22 cellular contexts compared by ENCODE assay signal in the genomic region with DNA sequence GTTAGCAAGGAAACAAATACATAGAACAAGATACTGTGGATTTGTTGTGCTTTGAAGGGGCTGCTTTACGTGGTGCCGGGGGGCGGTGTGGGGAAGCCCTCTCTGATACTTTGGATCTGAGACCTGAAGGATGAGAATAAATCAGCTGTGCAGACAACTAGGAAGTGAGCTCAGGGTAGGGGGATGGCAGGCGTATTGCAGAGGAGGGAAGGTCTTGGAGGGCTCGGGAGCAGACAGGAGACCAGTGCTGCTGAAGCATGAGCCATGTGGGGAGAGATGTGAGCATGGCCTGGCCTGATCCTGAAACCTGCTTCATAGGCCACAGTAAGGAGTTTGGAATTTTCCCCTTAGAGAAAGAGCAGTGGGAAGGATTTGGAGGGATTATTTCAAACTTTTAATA. TPM values are rescaled to one million over a fixed set of nuclear protein-coding genes. Genes with fewer than 3 reads are reported as not detected.
A peak's percentile ranks its signal among the peaks of the same experiment; 100 is the strongest.
DNase-seq lines count a peak whose midpoint lies in the region; ATAC-seq, FAIRE-seq and TF ChIP-seq lines count a peak whose summit lies in the region.
"Had no signal": no experiment of that assay in that cellular context is flagged by ENCODE, and none has a peak within 500 bp of the region (broad histone marks: within the 10 kb centered on the region; RNA-seq: fewer than 3 reads in every experiment).

No MANE protein-coding gene starts in this region.

- H3K36me3 ChIP-seq in keratinocyte (ENCODE audit: control insufficient read depth in 2 of 2, extremely low read depth in 1 of 2, insufficient read depth in 2 of 2, low read length in 2 of 2) (no peaks in the 10 kb centered on the region), gastrocnemius medialis (no peaks in the 10 kb centered on the region)

- H3K4me3 ChIP-seq in keratinocyte (ENCODE audit: control insufficient read depth in 2 of 3, extremely low read depth in 1 of 3, insufficient read depth in 2 of 3, low read depth in 1 of 3, low read length in 3 of 3) (no peak overlapping the region), gastrocnemius medialis (no peak overlapping the region)
- H3K4me3 ChIP-seq: BLaER1 treated with 17β-estradiol and CSF1 and Interleukin-3, amounts not matched to agents 10 nM and 100 nM had no signal

- H3K9me3 Mint-ChIP-seq in stimulated activated naive CD8-positive, alpha-beta T cell treated with anti-CD3 and anti-CD28 coated beads, Interleukin-15, amount 100 ng/mL, for 72 hours, result no peaks in the 10 kb centered on the region
- H3K9me3 Mint-ChIP-seq: CD8-positive, alpha-beta T cell had no signal

- H3K27me3 Mint-ChIP-seq in stimulated activated naive CD8-positive, alpha-beta T cell treated with anti-CD3 and anti-CD28 coated beads, Interleukin-15, amount 100 ng/mL, for 72 hours, result no peaks in the 10 kb centered on the region

- peak overlapping the region; percentile 13 for H3K9ac ChIP-seq in keratinocyte (ENCODE audit: control insufficient read depth, extremely low read depth, insufficient read depth, low read length)
- H3K9ac ChIP-seq: BLaER1 treated with 17β-estradiol and CSF1 and Interleukin-3, amounts not matched to agents 10 nM and 100 nM had no signal

- no peak for TF ChIP-seq CTCF in keratinocyte (optimal IDR thresholded peaks at IDR 0.05 in 1 of 3, IDR thresholded peaks at IDR 0.05 in 1 of 3, conservative IDR thresholded peaks at IDR 0.05 in 1 of 3; ENCODE audit: extremely low read depth in 1 of 3, insufficient read depth in 2 of 3, low read length in 3 of 3)
- no peak for TF ChIP-seq CTCF in gastrocnemius medialis (IDR thresholded peaks at IDR 0.05 in 4 of 5, conservative IDR thresholded peaks at IDR 0.05 in 1 of 5)

- dilution Hi-C loops in keratinocyte (cut with MboI; ENCODE audit: extremely low pct_ligation_motif_present, low sequenced_read_pairs), result no loop called here

- peak overlapping the region in 1 of 2 donors; percentile 35 for H3K27ac Mint-ChIP-seq in stimulated activated naive CD8-positive, alpha-beta T cell treated with anti-CD3 and anti-CD28 coated beads, Interleukin-15, amount 100 ng/mL, for 72 hours

- peak overlapping the region; percentile 10 for H2AFZ ChIP-seq in keratinocyte (ENCODE audit: control insufficient read depth, low read length)

- no peaks in the 10 kb centered on the region for H3K79me2 ChIP-seq in keratinocyte (ENCODE audit: control insufficient read depth, insufficient read depth, low read length)

- peaks cover 5% of the 10 kb centered on the region for H3K4me1 Mint-ChIP-seq in stimulated activated naive CD8-positive, alpha-beta T cell treated with anti-CD3 and anti-CD28 coated beads, Interleukin-15, amount 100 ng/mL, for 72 hours

- no peak for DNase-seq in stimulated activated naive CD8-positive, alpha-beta T cell treated with anti-CD3 and anti-CD28 coated beads, Interleukin-15, amount 100 ng/mL, for 72 hours
- DNase-seq in stimulated activated naive CD8-positive, alpha-beta T cell treated with anti-CD3 and anti-CD28 coated beads, Interleukin-15, Interleukin-2, amounts not matched to agents 100 U/mL and 50 U/mL, for 24 hours, result no peak
- DNase-seq in keratinocyte (ENCODE audit: low read depth, low spot score) (no peak), gastrocnemius medialis (no peak), NCI-H2029 treated with DMSO at 0.1 percent for 48 hours (lab: John Stamatoyannopoulos, UW) (no peak), NCI-H510A (lab: John Stamatoyannopoulos, UW) (no peak)
- no peak for DNase-seq in stimulated activated CD4-positive, alpha-beta T cell treated with anti-CD3 and anti-CD28 coated beads, Interleukin-15, amount 100 ng/mL, for 24 hours
- DNase-seq: 8988T; Calu3; CD8-positive, alpha-beta T cell; DMS53; GDM1; Karpas-422; NCI-H1694; NCI-H2081 treated with DMSO at 0.1 percent for 48 hours; NCI-H2171 treated with DMSO at 0.1 percent for 48 hours had no signal

- no peaks in the 10 kb centered on the region for H3K27me3 ChIP-seq in keratinocyte (ENCODE audit: control insufficient read depth, extremely low read depth, insufficient read depth, low read length)
- no peaks in the 10 kb centered on the region for H3K27me3 ChIP-seq in gastrocnemius medialis
- H3K27me3 ChIP-seq: BLaER1 treated with 17β-estradiol and CSF1 and Interleukin-3, amounts not matched to agents 10 nM and 100 nM had no signal

- no peak overlapping the region for H3K4me3 Mint-ChIP-seq in stimulated activated naive CD8-positive, alpha-beta T cell treated with anti-CD3 and anti-CD28 coated beads, Interleukin-15, amount 100 ng/mL, for 72 hours
- H3K4me3 Mint-ChIP-seq: CD8-positive, alpha-beta T cell had no signal

- peak; percentile 5 for ATAC-seq in stimulated activated naive CD8-positive, alpha-beta T cell treated with anti-CD3 and anti-CD28 coated beads, Interleukin-15, amount 100 ng/mL, for 72 hours
- ATAC-seq in stimulated activated naive CD8-positive, alpha-beta T cell treated with anti-CD3 and anti-CD28 coated beads, Interleukin-15, Interleukin-2, amounts not matched to agents 100 U/mL and 50 U/mL, for 24 hours, result no peak
- ATAC-seq in gastrocnemius medialis (no peak), HG02623 (IDR thresholded peaks at IDR 0.05; ENCODE audit: unreplicated experiment) (no peak)
- ATAC-seq: CD8-positive, alpha-beta T cell; Panc1; SK-N-SH treated with all-trans-retinoic acid at 6 μM for 48 hours had no signal

- H4K20me1 ChIP-seq in keratinocyte (ENCODE audit: control insufficient read depth, extremely low read depth, insufficient read depth, low read length), result no peaks in the 10 kb centered on the region

- in situ Hi-C loops in gastrocnemius medialis (cut with MboI; ENCODE audit: low sequenced_read_pairs in 4 of 4), result no loop called here

- H3K9me3 ChIP-seq in keratinocyte (ENCODE audit: control insufficient read depth, low read depth, low read length), result no peaks in the 10 kb centered on the region
- no peaks in the 10 kb centered on the region for H3K9me3 ChIP-seq in gastrocnemius medialis
- H3K9me3 ChIP-seq: BLaER1 treated with 17β-estradiol and CSF1 and Interleukin-3, amounts not matched to agents 10 nM and 100 nM had no signal

- TF ChIP-seq POLR2A in gastrocnemius medialis (IDR thresholded peaks at IDR 0.05), result no peak

- intact Hi-C loops in gastrocnemius medialis (cut with DNase I; ENCODE audit: low total_unique reads), result no loop called here

- no peaks in the 10 kb centered on the region for H3K9me1 ChIP-seq in keratinocyte (ENCODE audit: control insufficient read depth, extremely low read depth, insufficient read depth, low read length)

- H3K4me2 ChIP-seq in keratinocyte (ENCODE audit: control insufficient read depth, extremely low read depth, insufficient read depth, low read depth, low read length), result no peak overlapping the region
- H3K4me2 ChIP-seq: BLaER1 treated with 17β-estradiol and CSF1 and Interleukin-3, amounts not matched to agents 10 nM and 100 nM had no signal

- H3K27ac ChIP-seq in keratinocyte (ENCODE audit: control insufficient read depth, insufficient read depth, low read length) (peak overlapping the region; percentile 30), gastrocnemius medialis (peak overlapping the region; percentile 77 to 93 (median 86))
- H3K27ac ChIP-seq: BLaER1 treated with 17β-estradiol and CSF1 and Interleukin-3, amounts not matched to agents 10 nM and 100 nM had no signal

- FAIRE-seq in keratinocyte (lab: Jason Lieb, UNC), result no peak
- FAIRE-seq: GM19239, H1 had no signal

- peaks cover 21% of the 10 kb centered on the region for H3K4me1 ChIP-seq in keratinocyte (ENCODE audit: control insufficient read depth, extremely low read depth, insufficient read depth, low read length)
- H3K4me1 ChIP-seq in gastrocnemius medialis, result peaks cover 49 to 61% of the 10 kb centered on the region in 2 donors

RNA-seq across cellular contexts. Expression of gene PPFIBP2, which starts 33.3 kb away (rescaled TPM):
- polyA plus RNA-seq in keratinocyte, result 6.8 to 11.0 TPM (median 11.0 TPM) in 3 replicates
- 40.5 TPM for polyA plus RNA-seq in keratinocyte (2011; ENCODE audit: low read depth)
- 6.4 and 13.4 TPM in 2 replicates for polyA plus RNA-seq in keratinocyte (2011; cell fraction: cytosol; rRNA removed)
- polyA plus RNA-seq in keratinocyte (2011; cell fraction: nucleus; rRNA removed), result 22.2 and 30.8 TPM in 2 replicates
- polyA plus RNA-seq in keratinocyte (2012; ENCODE audit: low replicate concordance), result 5.7 and 31.4 TPM in 2 replicates
- polyA minus RNA-seq in keratinocyte, result 16.8 to 42.4 TPM (median 18.8 TPM) in 3 replicates
- 10.7 TPM for polyA minus RNA-seq in keratinocyte (2011; cell fraction: cytosol; rRNA and poly(A)+ RNA removed)
- 18.6 and 20.6 TPM in 2 replicates for polyA minus RNA-seq in keratinocyte (2011; cell fraction: nucleus; rRNA and poly(A)+ RNA removed)
- total RNA-seq in gastrocnemius medialis, result 10 to 100 TPM; 10.5 to 33.5 (median 25.4) TPM
